8 cellular contexts compared by ENCODE assay signal in genomic region chr17:49575524-49576120, GRCh38. TPM values are rescaled to one million over a fixed set of nuclear protein-coding genes. Genes with fewer than 3 reads are reported as not detected.
A peak's percentile ranks its signal among the peaks of the same experiment; 100 is the strongest.
DNase-seq lines count a peak whose midpoint lies in the region; ATAC-seq and TF ChIP-seq lines count a peak whose summit lies in the region.

NXPH3 (plus strand) TSS chr17:49575871; CDS start chr17:49576220, 349 bp downstream.

- ATAC-seq in activated CD4-positive, CD25-positive, alpha-beta regulatory T cell treated with anti-CD3 and anti-CD28 coated beads, Interleukin-2, amount 50 U/mL, for 24 hours: peak; percentile 80 to 84
- ATAC-seq in right lobe of liver: peak; percentile 61 to 85 (median 67)

- peak within 1 kb of the TSS; percentile 100 for H3K4me2 ChIP-seq in MM.1S (ENCODE audit: low read depth, low read length)

- peaks cover 11% of the 10 kb centered on the region for H3K4me1 ChIP-seq in MM.1S (ENCODE audit: low read length)
- peaks cover 0 to 8% (median 0%) of the 10 kb centered on the region in 4 donors for H3K4me1 ChIP-seq in right lobe of liver

- 2% methylated on average over 25 of the region's 78 CpGs for WGBS in right lobe of liver (ENCODE audit: insufficient coverage, low coverage, low lambda C conversion rate, missing lambda C conversion rate)

- H3K27ac ChIP-seq in MM.1S (ENCODE audit: low read length) (no peak within 1 kb of the TSS), right lobe of liver (no peak within 1 kb of the TSS)

- peak within 1 kb of the TSS; percentile 78 for H2AFZ ChIP-seq in MM.1S (ENCODE audit: low read length)

- DNase-seq in GM06990 (ENCODE audit: extremely low read depth, insufficient read length) (no peak), MM.1S (peak; percentile 64), choroid plexus epithelial cell (ENCODE audit: low read depth) (peak; percentile 40), right lobe of liver (peak in 2 of 3 donors; percentile 64 to 72), NCI-H1092 (lab: John Stamatoyannopoulos, UW) (no peak), OCI-M2 (lab: John Stamatoyannopoulos, UW; ENCODE audit: unreplicated experiment) (no peak)
- DNase-seq in stimulated activated CD4-positive, alpha-beta T cell treated with anti-CD3 and anti-CD28 coated beads, TNF-alpha, amount 100 ng/mL, for 48 hours (ENCODE audit: low read depth in 3 of 3): peak; percentile 45 to 69 (median 58)

- no peaks in the 10 kb centered on the region for H3K79me2 ChIP-seq in MM.1S (ENCODE audit: low read length)

- no peaks in the 10 kb centered on the region for H3K9me2 ChIP-seq in MM.1S (replicated peaks; ENCODE audit: insufficient read depth, low read length)

- H3K27me3 ChIP-seq in GM06990 (replicated peaks; ENCODE audit: control insufficient read depth, insufficient read depth, low read length) (peaks cover 2% of the 10 kb centered on the region; the same call in 1 of the 2 replicates), MM.1S (replicated peaks; ENCODE audit: insufficient read depth, low read length) (peaks cover 63% of the 10 kb centered on the region), right lobe of liver (peaks cover 0 to 9% of the 10 kb centered on the region in 2 donors)

- H3K4me3 ChIP-seq in GM06990 (replicated peaks; ENCODE audit: low read depth, low read length) (peak within 1 kb of the TSS; percentile 61), MM.1S (ENCODE audit: low read length) (peak within 1 kb of the TSS; percentile 71), choroid plexus epithelial cell (ENCODE audit: low read depth, low read length) (peak within 1 kb of the TSS; percentile 60), right lobe of liver (peak within 1 kb of the TSS; percentile 28 to 45 (median 36))

- no peaks in the 10 kb centered on the region for H3K9me3 ChIP-seq in MM.1S (replicated peaks; ENCODE audit: insufficient read depth, low read length)
- no peaks in the 10 kb centered on the region for H3K9me3 ChIP-seq in right lobe of liver

- TF ChIP-seq CTCF in GM06990 (IDR thresholded peaks at IDR 0.05; ENCODE audit: insufficient read depth, low read length, poor library complexity, severe bottlenecking) (no peak), MM.1S (IDR thresholded peaks at IDR 0.05; ENCODE audit: low read length) (peak; percentile 21; the same call in 1 of the 2 replicates), choroid plexus epithelial cell (conservative IDR thresholded peaks at IDR 0.05; ENCODE audit: low read depth, low read length) (peak; percentile 32), right lobe of liver (IDR thresholded peaks at IDR 0.05) (peak; percentile 24 to 80 (median 57))

- H3K36me3 ChIP-seq in GM06990 (ENCODE audit: control insufficient read depth, insufficient read depth, low read length) (no peaks in the 10 kb centered on the region), MM.1S (replicated peaks; ENCODE audit: insufficient read depth, low read length) (no peaks in the 10 kb centered on the region), right lobe of liver (no peaks in the 10 kb centered on the region)

- H3K9ac ChIP-seq in MM.1S (ENCODE audit: low read length): peak within 1 kb of the TSS; percentile 33; the same call in 1 of the 2 replicates

- H4K20me1 ChIP-seq in MM.1S (ENCODE audit: insufficient read depth, low read length): no peaks in the 10 kb centered on the region

- intact Hi-C loops in right lobe of liver (cut with DNase I): loop anchor here (10.0 kb wide), 2 partner anchors 199 to 209 kb away; partner anchors contain the start of gene KAT7 (in 1 of the 2)

- TF ChIP-seq POLR2A in right lobe of liver (IDR thresholded peaks at IDR 0.05): no peak

- H3F3A ChIP-seq in MM.1S (ENCODE audit: insufficient read depth, low read length): peaks cover 9% of the 10 kb centered on the region; the same call in 1 of the 2 replicates

RNA-seq across cellular contexts. Expression of gene NXPH3, which starts in this region (rescaled TPM):
- total RNA-seq in right lobe of liver: under 1 TPM in 5 of 6 experiments, not detected in 1; 0.09 to 0.43 (median 0.21) TPM

Comparison
In these comparisons a context has a peak if more than half of its experiments do, and no peak if none do; other contexts are left out.
1. Peak in DNase-seq, ATAC-seq and H3K4me3 ChIP-seq in right lobe of liver; RNA of the gene not detected or under 1 TPM.
2. DNase-seq: peak in MM.1S (single experiment), choroid plexus epithelial cell (single experiment) and stimulated activated CD4-positive, alpha-beta T cell treated with anti-CD3 and anti-CD28 coated beads, TNF-alpha, amount 100 ng/mL, for 48 hours (3 of 3); none in GM06990 (single experiment), NCI-H1092 (single experiment) and OCI-M2 (single experiment).
3. Peak in every context shown above with its lines, with median percentiles within 50 percentile points of each other: H3K4me3 ChIP-seq.